Comparison of ENCODE assay signal across 8 cellular contexts in genomic region chr1:179230251-179230650, GRCh38. TPM values are rescaled to one million over a fixed set of nuclear protein-coding genes. Genes with fewer than 3 reads are reported as not detected.
DNase-seq lines count a peak whose midpoint lies in the region; ATAC-seq, FAIRE-seq and TF ChIP-seq lines count a peak whose summit lies in the region.

No MANE protein-coding gene starts in this region.

- H3K27ac ChIP-seq in 22Rv1 (peak overlapping the region; percentile 64), urinary bladder (ENCODE audit: low read depth) (no peak overlapping the region)

- FAIRE-seq in H54 (lab: Jason Lieb, UNC), result no peak

- H3K27me3 Mint-ChIP-seq in activated naive CD8-positive, alpha-beta T cell, result no peaks in the 10 kb centered on the region

- H3K27ac Mint-ChIP-seq in activated naive CD8-positive, alpha-beta T cell, result peak overlapping the region; percentile 84

- H3K4me3 Mint-ChIP-seq in activated naive CD8-positive, alpha-beta T cell, result peak overlapping the region; percentile 91

- H3K4me3 ChIP-seq in urinary bladder (ENCODE audit: low read depth, low read length), result peak overlapping the region; percentile 99

- H3K4me1 ChIP-seq in urinary bladder (ENCODE audit: insufficient read depth), result no peaks in the 10 kb centered on the region

- H3K9me3 Mint-ChIP-seq in activated naive CD8-positive, alpha-beta T cell (ENCODE audit: low read depth), result no peaks in the 10 kb centered on the region

- no peak for TF ChIP-seq POLR2A in H54 (IDR thresholded peaks at IDR 0.05; ENCODE audit: low read depth, low read length)

- H3K36me3 Mint-ChIP-seq in activated naive CD8-positive, alpha-beta T cell, result peaks cover 5% of the 10 kb centered on the region

- no peak for TF ChIP-seq CTCF in 22Rv1 (IDR thresholded peaks at IDR 0.05)

- no peak for ATAC-seq in GM21515 (IDR thresholded peaks at IDR 0.05; ENCODE audit: unreplicated experiment)

- DNase-seq in H54 (ENCODE audit: insufficient read length, low spot score) (peak; percentile 15), kidney tubule cell (ENCODE audit: low spot score) (peak; percentile 14), OCI-M2 (lab: John Stamatoyannopoulos, UW; ENCODE audit: unreplicated experiment) (no peak), LoVo (ENCODE audit: low spot score) (no peak)

- peaks cover 31% of the 10 kb centered on the region for H3K4me1 Mint-ChIP-seq in activated naive CD8-positive, alpha-beta T cell (ENCODE audit: low read depth)

- H3K36me3 ChIP-seq in urinary bladder (ENCODE audit: insufficient read depth), result no peaks in the 10 kb centered on the region

- WGBS in urinary bladder, result 43% methylated on average over 5 of the region's 5 CpGs

RNA-seq across cellular contexts. Expression of gene ABL2, which starts 0.8 kb away (rescaled TPM):
- total RNA-seq in urinary bladder, result 17.4 TPM
- polyA plus RNA-seq in urinary bladder, result 5.9 TPM

Comparison
In these comparisons a context has a peak if more than half of its experiments do, and no peak if none do; other contexts are left out.
1. DNase-seq: peak in H54 (single experiment) and kidney tubule cell (single experiment); none in OCI-M2 (single experiment) and LoVo (single experiment).